ENCODE assay signal across 10 cellular contexts in genomic region chr6:57327311-57327710, GRCh38.
"Had no signal": no experiment of that assay in that cellular context is flagged by ENCODE, and none has a peak within 500 bp of the region (broad histone marks: within the 10 kb centered on the region; RNA-seq: fewer than 3 reads in every experiment).

No MANE protein-coding gene starts in this region.

- DNase-seq: H7, HFFc6, Karpas-422, KBM-7 had no signal

- H3K9me3 ChIP-seq: HAP-1 had no signal

- H3K4me2 ChIP-seq: GM23338, KMS-11 had no signal

- H3K27ac ChIP-seq: KMS-11 had no signal

- H3K4me1 Mint-ChIP-seq: GM23338 had no signal

- H3K4me1 ChIP-seq: HAP-1 had no signal

- ATAC-seq: GM23338, HCT116 had no signal

- FAIRE-seq: H1, HTR-8/SVneo had no signal

- H2AFZ ChIP-seq: GM23338 had no signal

- H3K27ac Mint-ChIP-seq: GM23338, HFFc6 had no signal

- H3K4me3 Mint-ChIP-seq: GM23338, HFFc6 had no signal

- H3K9ac ChIP-seq: KMS-11 had no signal

- H3K4me3 ChIP-seq: GM23338, HAP-1 had no signal
